13 cellular contexts compared by ENCODE assay signal in the genomic region with DNA sequence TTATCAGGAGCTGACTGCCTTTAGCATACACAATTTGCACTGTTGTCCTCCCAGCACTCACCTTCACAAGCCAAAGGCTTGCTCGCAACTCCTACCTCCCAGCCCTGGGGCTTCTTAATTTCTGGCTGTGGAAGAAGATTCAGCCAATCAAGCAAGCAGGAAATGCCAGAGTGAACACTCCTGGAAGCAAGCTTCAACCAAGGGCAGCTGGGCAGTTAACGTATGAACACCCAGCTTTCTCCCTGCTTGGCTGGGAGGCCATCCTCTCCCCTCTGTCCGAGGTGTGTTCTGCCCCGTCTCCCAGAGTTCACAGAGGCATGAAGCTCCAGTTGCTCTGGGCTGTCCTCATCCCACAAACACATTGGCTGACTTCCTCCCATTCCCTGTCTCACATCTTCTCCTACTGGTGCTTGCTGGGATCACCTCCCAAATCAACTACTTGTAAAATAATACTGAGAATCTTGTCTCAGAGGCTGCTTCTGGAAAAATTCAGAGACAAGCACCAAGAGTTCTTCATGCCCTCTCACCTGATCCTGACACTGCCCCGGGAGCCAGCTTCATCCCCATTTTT. TPM values are rescaled to one million over a fixed set of nuclear protein-coding genes. Genes with fewer than 3 reads are reported as not detected.
DNase-seq lines count a peak whose midpoint lies in the region; ATAC-seq, FAIRE-seq and TF ChIP-seq lines count a peak whose summit lies in the region.
"Had no signal": no experiment of that assay in that cellular context is flagged by ENCODE, and none has a peak within 500 bp of the region (broad histone marks: within the 10 kb centered on the region; RNA-seq: fewer than 3 reads in every experiment).

No MANE protein-coding gene starts in this region.

- H4K20me1 ChIP-seq in K562 (replicated peaks; ENCODE audit: control insufficient read depth, insufficient read depth, low read length) (no peaks in the 10 kb centered on the region), keratinocyte (ENCODE audit: control insufficient read depth, extremely low read depth, insufficient read depth, low read length) (no peaks in the 10 kb centered on the region)

- dilution Hi-C loops in keratinocyte (cut with MboI; ENCODE audit: extremely low pct_ligation_motif_present, low sequenced_read_pairs) = no loop called here

- H3K27me3 Mint-ChIP-seq in activated T-cell treated with anti-CD3 and anti-CD28 coated beads, Interleukin-2, amount 50 U/mL, for 4 hours (ENCODE audit: low read depth) = peaks cover 12% of the 10 kb centered on the region

- intact Hi-C loops in K562 (cut with micrococcal nuclease) = loop anchor here (10.0 kb wide), 1 partner anchor 402 kb away; no protein-coding TSS in a partner anchor

- WGBS in K562 (ENCODE audit: insufficient coverage, low coverage, missing lambda C conversion rate) = 1% methylated on average over 5 of the region's 5 CpGs

- no peak overlapping the region for H3K4me3 ChIP-seq in AG10803 (ENCODE audit: low read length)
- H3K4me3 ChIP-seq in HEK293 (ENCODE audit: low read depth, low read length) = no peak overlapping the region
- H3K4me3 ChIP-seq in K562 = no peak overlapping the region
- no peak overlapping the region for H3K4me3 ChIP-seq in keratinocyte (ENCODE audit: control insufficient read depth in 2 of 3, extremely low read depth in 1 of 3, insufficient read depth in 2 of 3, low read depth in 1 of 3, low read length in 3 of 3)

- peak; percentile 50 for ATAC-seq in K562
- no peak for ATAC-seq in GM21737 (IDR thresholded peaks at IDR 0.05; ENCODE audit: unreplicated experiment)
- no peak for ATAC-seq in activated T-cell treated with anti-CD3 and anti-CD28 coated beads, Interleukin-2, amount 50 U/mL, for 4 hours
- ATAC-seq in GM21390 (IDR thresholded peaks at IDR 0.05; ENCODE audit: unreplicated experiment) = no peak
- ATAC-seq: stimulated activated naive CD8-positive, alpha-beta T cell treated with anti-CD3 and anti-CD28 coated beads, Interleukin-15, Interleukin-2, amounts not matched to agents 100 U/mL and 50 U/mL, for 24 hours had no signal

- FAIRE-seq in K562 (lab: Jason Lieb, UNC) (no peak), keratinocyte (lab: Jason Lieb, UNC) (no peak)

- no peak overlapping the region for H3K4me3 Mint-ChIP-seq in activated T-cell treated with anti-CD3 and anti-CD28 coated beads, Interleukin-2, amount 50 U/mL, for 4 hours
- H3K4me3 Mint-ChIP-seq: CD4-positive, CD25-positive, alpha-beta regulatory T cell had no signal

- TF ChIP-seq RAD21 in K562 (CRISPR knock-in tag; conservative IDR thresholded peaks at IDR 0.05 in 1 of 2, IDR thresholded peaks at IDR 0.05 in 1 of 2) = peak in 1 of 2 experiments; percentile 41; a peak in 2 of 4 replicates

- H3K9ac ChIP-seq in K562 (ENCODE audit: insufficient read depth in 1 of 2, low read depth in 2 of 2, low read length in 2 of 2) (no peak overlapping the region), keratinocyte (ENCODE audit: control insufficient read depth, extremely low read depth, insufficient read depth, low read length) (no peak overlapping the region)

- in situ Hi-C loops in K562 (cut with MboI) = no loop called here

- H3K36me3 ChIP-seq in HEK293 (ENCODE audit: control insufficient read depth in 2 of 2, insufficient read depth in 1 of 2, low read length in 2 of 2) (no peaks in the 10 kb centered on the region), K562 (ENCODE audit: control insufficient read depth, insufficient read depth, low read length) (no peaks in the 10 kb centered on the region), keratinocyte (ENCODE audit: control insufficient read depth in 2 of 2, extremely low read depth in 1 of 2, insufficient read depth in 2 of 2, low read length in 2 of 2) (no peaks in the 10 kb centered on the region)

- H3K9me1 ChIP-seq in K562 (ENCODE audit: control insufficient read depth, insufficient read depth, low read length) (no peaks in the 10 kb centered on the region), keratinocyte (ENCODE audit: control insufficient read depth, extremely low read depth, insufficient read depth, low read length) (no peaks in the 10 kb centered on the region)

- no peaks in the 10 kb centered on the region for H3K9me3 Mint-ChIP-seq in activated T-cell treated with anti-CD3 and anti-CD28 coated beads, Interleukin-2, amount 50 U/mL, for 4 hours
- H3K9me3 Mint-ChIP-seq: CD4-positive, CD25-positive, alpha-beta regulatory T cell had no signal

- H3K27ac ChIP-seq in HEK293 (ENCODE audit: extremely low read depth, low read depth, low read length) (no peak overlapping the region), K562 (ENCODE audit: extremely low read depth, low read depth, low read length) (no peak overlapping the region), keratinocyte (ENCODE audit: control insufficient read depth, insufficient read depth, low read length) (no peak overlapping the region)

- POLR2A ChIA-PET in HEK293 (lab: Yijun Ruan, JAX) = interaction anchor here (2.2 kb wide), 1 partner anchor 15 kb away, joined by 7 read pairs; a partner anchor contains a TSS
- POLR2A ChIA-PET in K562 (lab: Yijun Ruan, JAX) = interaction anchor here (0.6 to 4.0 kb wide), 4 partner anchors 16 to 772 kb away, joined by 3 to 27 read pairs (median 3); a partner anchor contains a TSS

- H3K4me2 ChIP-seq in K562 (ENCODE audit: insufficient read depth, low read length) (no peak overlapping the region), keratinocyte (ENCODE audit: control insufficient read depth, extremely low read depth, insufficient read depth, low read depth, low read length) (peak overlapping the region; percentile 6)

- no TSS peak for BruUV-seq in K562 (replicated peaks; lab: Mats Ljungman, UMichigan)

- CTCF ChIA-PET in HEK293 (lab: Yijun Ruan, JAX) (interaction anchor here (0.6 to 1.5 kb wide), 2 partner anchors 45 to 1742 kb away, joined by 3 read pairs; no protein-coding TSS in a partner anchor), K562 (lab: Yijun Ruan, JAX; ENCODE audit: low intra/inter-chr PET ratio) (no interaction called here)

- H3K27me3 ChIP-seq in K562 (ENCODE audit: control insufficient read depth in 2 of 2, insufficient read depth in 2 of 2, low read length in 2 of 2) = peaks cover 2 to 11% of the 10 kb centered on the region in 2 experiments; a peak in 3 of 5 replicates
- no peaks in the 10 kb centered on the region for H3K27me3 ChIP-seq in keratinocyte (ENCODE audit: control insufficient read depth, extremely low read depth, insufficient read depth, low read length)

- no peak for TF ChIP-seq EP300 in K562 (IDR thresholded peaks at IDR 0.05; ENCODE audit: low read length)

- peak overlapping the region; percentile 48; the same call in 1 of the 2 replicates for H2AFZ ChIP-seq in K562 (ENCODE audit: low read depth, low read length)
- peak overlapping the region; percentile 96 for H2AFZ ChIP-seq in keratinocyte (ENCODE audit: control insufficient read depth, low read length)

- DNase-seq in AG10803 (ENCODE audit: low read depth) (peak; percentile 37), K562 (ENCODE audit: extremely low read depth in 1 of 4, low spot score in 3 of 4) (no peak), keratinocyte (ENCODE audit: low read depth, low spot score) (no peak), activated gamma-delta T cell treated with Interleukin-2 at 50 U/mL for 16 hours (no peak)
- DNase-seq in activated T-cell treated with anti-CD3 and anti-CD28 coated beads, Interleukin-2, amount 50 U/mL, for 4 hours = no peak
- DNase-seq: activated T-cell treated with anti-CD3 and anti-CD28 coated beads, Interleukin-2, amount 50 U/mL, for 48 hours; amygdala; CD4-positive, CD25-positive, alpha-beta regulatory T cell; stimulated activated CD4-positive, alpha-beta T cell treated with anti-CD3 and anti-CD28 coated beads, Interleukin-4, amount 100 ng/mL, for 4 hours; stimulated activated naive CD8-positive, alpha-beta T cell treated with anti-CD3 and anti-CD28 coated beads, Interleukin-15, Interleukin-2, amounts not matched to agents 100 U/mL and 50 U/mL, for 24 hours had no signal

- TF ChIP-seq POLR2A in K562 (conservative IDR thresholded peaks at IDR 0.05) = no peak

- H3K79me2 ChIP-seq in K562 (ENCODE audit: control insufficient read depth, insufficient read depth, low read length) = no peaks in the 10 kb centered on the region
- H3K79me2 ChIP-seq in keratinocyte (ENCODE audit: control insufficient read depth, insufficient read depth, low read length) = no peaks in the 10 kb centered on the region

- H3K36me3 Mint-ChIP-seq in activated T-cell treated with anti-CD3 and anti-CD28 coated beads, Interleukin-2, amount 50 U/mL, for 4 hours (ENCODE audit: insufficient read depth) = no peaks in the 10 kb centered on the region

- TF ChIP-seq CTCF in AG10803 (conservative IDR thresholded peaks at IDR 0.05; ENCODE audit: low read length) (peak; percentile 43), HEK293 (tag by site-specific recombination; IDR thresholded peaks at IDR 0.05) (no peak), K562 (IDR thresholded peaks at IDR 0.05 in 2 of 3, conservative IDR thresholded peaks at IDR 0.05 in 1 of 3; ENCODE audit: insufficient read depth in 2 of 3, low read depth in 1 of 3, low read length in 3 of 3) (peak in 2 of 3 experiments; percentile 43 to 48; a peak in 4 of 6 replicates), keratinocyte (optimal IDR thresholded peaks at IDR 0.05 in 1 of 3, IDR thresholded peaks at IDR 0.05 in 1 of 3, conservative IDR thresholded peaks at IDR 0.05 in 1 of 3; ENCODE audit: extremely low read depth in 1 of 3, insufficient read depth in 2 of 3, low read length in 3 of 3) (peak; percentile 24 to 50 (median 46))

- peaks cover 14% of the 10 kb centered on the region for H3K4me1 Mint-ChIP-seq in activated T-cell treated with anti-CD3 and anti-CD28 coated beads, Interleukin-2, amount 50 U/mL, for 4 hours (ENCODE audit: low read depth)

- H3K4me1 ChIP-seq in HEK293 (ENCODE audit: control insufficient read depth, insufficient read depth, low read length) (no peaks in the 10 kb centered on the region), K562 (replicated peaks in 1 of 2; ENCODE audit: control insufficient read depth in 2 of 2, insufficient read depth in 2 of 2, low read length in 2 of 2) (no peaks in the 10 kb centered on the region; a peak in 2 of 5 replicates), keratinocyte (ENCODE audit: control insufficient read depth, extremely low read depth, insufficient read depth, low read length) (peaks cover 11% of the 10 kb centered on the region)

- H3K9me3 ChIP-seq in HEK293 (ENCODE audit: control insufficient read depth, insufficient read depth, low read depth, low read length) (no peaks in the 10 kb centered on the region), K562 (replicated peaks; ENCODE audit: control insufficient read depth, insufficient read depth, low read depth, low read length) (no peaks in the 10 kb centered on the region), keratinocyte (ENCODE audit: control insufficient read depth, low read depth, low read length) (no peaks in the 10 kb centered on the region)

RNA-seq across cellular contexts. Expression of a gene that starts 15.3 kb away (rescaled TPM):
- 123 and 206 TPM in 2 replicates for total RNA-seq in K562 (2011; cell fraction: chromatin; rRNA removed; ENCODE audit: low replicate concordance)
- 65.5 and 74.5 TPM in 2 replicates for total RNA-seq in K562 (2011; cell fraction: nucleolus; rRNA removed)
- total RNA-seq in K562 (2011; cell fraction: nucleoplasm; rRNA removed) = 119 and 180 TPM in 2 replicates
- total RNA-seq in K562 (2014; rRNA removed) (52.4 and 55.6 TPM in 2 replicates), K562 (2014; rRNA removed; fragmentation: Illumina TruSeq; extraction: Trizol) (73.1 and 81.5 TPM in 2 replicates), K562 (2015; rRNA removed; fragmentation: Illumina TruSeq; extraction: Trizol) (78.8 and 80.4 TPM in 2 replicates), K562 (2021) (140 and 141 TPM in 2 replicates)
- polyA plus RNA-seq in K562 (2011; rRNA removed) (86.1 and 138 TPM in 2 replicates), K562 (2014; fragmentation: Illumina TruSeq; extraction: Trizol) (101 and 117 TPM in 2 replicates), K562 (2014; fragmentation: Nextera tagmentation; extraction: Ambion mirVana) (100 to 1,000 TPM; 148 to 165 TPM), K562 (2014; rRNA removed) (86.5 and 91.3 TPM in 2 replicates), keratinocyte (90.3 to 132 TPM (median 128 TPM) in 3 replicates)
- 37.4 and 44.4 TPM in 2 replicates for polyA plus RNA-seq in K562 (2011; cell fraction: cytosol; rRNA removed)
- 287 and 290 TPM in 2 replicates for polyA plus RNA-seq in K562 (2011; cell fraction: nucleus; rRNA removed)
- 89.0 and 99.0 TPM in 2 replicates for polyA plus RNA-seq in K562 (2012)
- polyA minus RNA-seq in K562 (2011; rRNA and poly(A)+ RNA removed) = 119 and 177 TPM in 2 replicates
- 45.1 and 79.8 TPM in 2 replicates for polyA minus RNA-seq in K562 (2011; cell fraction: cytosol; rRNA and poly(A)+ RNA removed)
- 56.4 and 90.7 TPM in 2 replicates for polyA minus RNA-seq in K562 (2011; cell fraction: nucleus; rRNA and poly(A)+ RNA removed)
- polyA plus RNA-seq in keratinocyte (2011; ENCODE audit: low read depth) = 104 TPM
- polyA plus RNA-seq in keratinocyte (2011; cell fraction: cytosol; rRNA removed) = 49.6 and 68.9 TPM in 2 replicates
- polyA plus RNA-seq in keratinocyte (2011; cell fraction: nucleus; rRNA removed) = 243 and 273 TPM in 2 replicates
- 50.7 and 90.4 TPM in 2 replicates for polyA plus RNA-seq in keratinocyte (2012; ENCODE audit: low replicate concordance)
- 19.2 to 125 TPM (median 56.7 TPM) in 3 replicates for polyA minus RNA-seq in keratinocyte
- 47.2 TPM for polyA minus RNA-seq in keratinocyte (2011; cell fraction: cytosol; rRNA and poly(A)+ RNA removed)
- polyA minus RNA-seq in keratinocyte (2011; cell fraction: nucleus; rRNA and poly(A)+ RNA removed) = 47.0 and 88.0 TPM in 2 replicates
- total RNA-seq in activated T-cell treated with anti-CD3 and anti-CD28 coated beads, Interleukin-2, amount 50 U/mL, for 4 hours = 100 to 1,000 TPM; 280 to 299 (median 287) TPM
